ENCODE assay signal across 10 cellular contexts in genomic region chr3:177596248-177596821, GRCh38.
A peak's percentile ranks its signal among the peaks of the same experiment; 100 is the strongest.
DNase-seq lines count a peak whose midpoint lies in the region; ATAC-seq and TF ChIP-seq lines count a peak whose summit lies in the region.
"Had no signal": no experiment of that assay in that cellular context is flagged by ENCODE, and none has a peak within 500 bp of the region (broad histone marks: within the 10 kb centered on the region; RNA-seq: fewer than 3 reads in every experiment).

No MANE protein-coding gene starts in this region.

- H3K4me1 Mint-ChIP-seq in activated T-cell treated with anti-CD3 and anti-CD28 coated beads, Interleukin-2, amount 50 U/mL, for 72 hours (ENCODE audit: low read depth): peaks cover 78% of the 10 kb centered on the region
- peaks cover 82% of the 10 kb centered on the region for H3K4me1 Mint-ChIP-seq in activated T-cell treated with anti-CD3 and anti-CD28 coated beads, Interleukin-2, amount 50 U/mL, for 24 hours (ENCODE audit: low read depth)

- in situ Hi-C loops in IMR-90 (cut with MboI; ENCODE audit: low sequenced_read_pairs) (no loop called here), astrocyte of the spinal cord (cut with HindIII; ENCODE audit: low sequenced_read_pairs) (no loop called here)

- intact Hi-C loops in IMR-90 (cut with micrococcal nuclease): loop anchor here (5.0 to 10.0 kb wide), 2 partner anchors 119 to 402 kb away; partner anchors contain the start of gene TBL1XR1

- no peaks in the 10 kb centered on the region for H3K79me1 ChIP-seq in IMR-90 (ENCODE audit: low read depth in 1 of 2, low read length in 2 of 2)

- peak overlapping the region; percentile 75 for H2BK20ac ChIP-seq in IMR-90 (ENCODE audit: low read depth, low read length)

- CTCF ChIA-PET in IMR-90 (lab: Yijun Ruan, JAX): no interaction called here

- no peak overlapping the region for H3K4me3 ChIP-seq in IMR-90 (ENCODE audit: insufficient read depth, low read depth, low read length)
- H3K4me3 ChIP-seq in astrocyte of the spinal cord (ENCODE audit: low read depth, low read length): no peak overlapping the region
- H3K4me3 ChIP-seq in muscle layer of duodenum (ENCODE audit: low read depth in 1 of 2, low read length in 2 of 2): no peak overlapping the region

- no peak overlapping the region for H2AFZ ChIP-seq in IMR-90 (replicated peaks; ENCODE audit: low read length, poor library complexity)

- BruUV-seq in IMR-90 (replicated peaks; lab: Mats Ljungman, UMichigan): no TSS peak

- POLR2A ChIA-PET in IMR-90 (lab: Charles Lee; ENCODE audit: unreplicated experiment): no interaction called here

- peak; percentile 4; the same call in 1 of the 2 replicates for ATAC-seq in IMR-90 (ENCODE audit: low read depth)
- no peak for ATAC-seq in HG02642 (IDR thresholded peaks at IDR 0.05; ENCODE audit: poor library complexity, unreplicated experiment)
- no peak for ATAC-seq in activated T-cell treated with anti-CD3 and anti-CD28 coated beads, Interleukin-2, amount 50 U/mL, for 72 hours (replicated peaks in 1 of 2)

- peak overlapping the region; percentile 96 for H3K18ac ChIP-seq in IMR-90 (ENCODE audit: low read depth, low read length)

- TF ChIP-seq CTCF in C4-2B (conservative IDR thresholded peaks at IDR 0.05): no peak
- TF ChIP-seq CTCF in IMR-90 (conservative IDR thresholded peaks at IDR 0.05; ENCODE audit: low read depth, low read length): no peak
- no peak for TF ChIP-seq CTCF in astrocyte of the spinal cord (IDR thresholded peaks at IDR 0.05; ENCODE audit: low read depth, low read length)

- peaks cover 0 to 2% of the 10 kb centered on the region in 2 donors for H3K9me3 Mint-ChIP-seq in activated T-cell treated with anti-CD3 and anti-CD28 coated beads, Interleukin-2, amount 50 U/mL, for 72 hours
- H3K9me3 Mint-ChIP-seq in activated T-cell treated with anti-CD3 and anti-CD28 coated beads, Interleukin-2, amount 50 U/mL, for 24 hours: no peaks in the 10 kb centered on the region
- H3K9me3 Mint-ChIP-seq: type B pancreatic cell had no signal

- TF ChIP-seq RAD21 in IMR-90 (IDR thresholded peaks at IDR 0.05; ENCODE audit: low read length): no peak

- peak overlapping the region; percentile 57; the same call in 1 of the 3 replicates for H2BK15ac ChIP-seq in IMR-90 (ENCODE audit: low read depth, low read length)

- H3K36me3 ChIP-seq in IMR-90 (ENCODE audit: control insufficient read depth, insufficient read depth, low read length) (no peaks in the 10 kb centered on the region), muscle layer of duodenum (ENCODE audit: control insufficient read depth in 1 of 2, insufficient read depth in 2 of 2, low read length in 2 of 2) (no peaks in the 10 kb centered on the region)

- no peaks in the 10 kb centered on the region for H3K27me3 Mint-ChIP-seq in activated T-cell treated with anti-CD3 and anti-CD28 coated beads, Interleukin-2, amount 50 U/mL, for 72 hours (ENCODE audit: low read depth)
- no peaks in the 10 kb centered on the region for H3K27me3 Mint-ChIP-seq in activated T-cell treated with anti-CD3 and anti-CD28 coated beads, Interleukin-2, amount 50 U/mL, for 24 hours
- H3K27me3 Mint-ChIP-seq: type B pancreatic cell had no signal

- H3K56ac ChIP-seq in IMR-90 (ENCODE audit: extremely low read depth, insufficient read depth, low read length): no peak overlapping the region; the same call in 1 of the 2 replicates

- H4K91ac ChIP-seq in IMR-90 (ENCODE audit: insufficient read depth, low read depth, low read length): peak overlapping the region; percentile 64

- no peaks in the 10 kb centered on the region for H3K27me3 ChIP-seq in IMR-90 (ENCODE audit: control insufficient read depth, insufficient read depth, low read length)
- H3K27me3 ChIP-seq in muscle layer of duodenum (ENCODE audit: low read depth, low read length): no peaks in the 10 kb centered on the region

- peak overlapping the region; percentile 18 to 71 for H4K8ac ChIP-seq in IMR-90 (ENCODE audit: low read depth in 2 of 2, low read length in 2 of 2)

- H3K14ac ChIP-seq in IMR-90 (replicated peaks; ENCODE audit: low read depth, low read length): peak overlapping the region; percentile 40

- H4K20me1 ChIP-seq in IMR-90 (ENCODE audit: insufficient read depth, low read length): no peaks in the 10 kb centered on the region

- dilution Hi-C loops in IMR-90 (cut with HindIII; ENCODE audit: low sequenced_read_pairs, unreplicated experiment): no loop called here

- peak overlapping the region; percentile 41 for H2AK5ac ChIP-seq in IMR-90 (ENCODE audit: low read depth, low read length)

- H4K5ac ChIP-seq in IMR-90 (ENCODE audit: low read depth, low read length): peak overlapping the region; percentile 96

- peak overlapping the region; percentile 15; the same call in 1 of the 2 replicates for H3K23ac ChIP-seq in IMR-90 (ENCODE audit: low read depth, low read length)

- no peak overlapping the region for H3K27ac Mint-ChIP-seq in activated T-cell treated with anti-CD3 and anti-CD28 coated beads, Interleukin-2, amount 50 U/mL, for 72 hours
- H3K27ac Mint-ChIP-seq in activated T-cell treated with anti-CD3 and anti-CD28 coated beads, Interleukin-2, amount 50 U/mL, for 24 hours: no peak overlapping the region

- H3K4me2 ChIP-seq in IMR-90 (ENCODE audit: low read depth, low read length): peak overlapping the region; percentile 24; the same call in 1 of the 2 replicates

- H3K36me3 Mint-ChIP-seq in activated T-cell treated with anti-CD3 and anti-CD28 coated beads, Interleukin-2, amount 50 U/mL, for 72 hours (ENCODE audit: insufficient read depth in 2 of 2): peaks cover 0 to 2% of the 10 kb centered on the region in 2 donors
- H3K36me3 Mint-ChIP-seq in activated T-cell treated with anti-CD3 and anti-CD28 coated beads, Interleukin-2, amount 50 U/mL, for 24 hours (ENCODE audit: low read depth): peaks cover 5% of the 10 kb centered on the region
- H3K36me3 Mint-ChIP-seq: type B pancreatic cell had no signal

- DNase-seq in IMR-90: no peak
- DNase-seq in astrocyte of the spinal cord (ENCODE audit: low read depth, low spot score): peak; percentile 64
- no peak for DNase-seq in activated T-cell treated with anti-CD3 and anti-CD28 coated beads, Interleukin-2, amount 50 U/mL, for 72 hours
- DNase-seq in 8988T: no peak
- DNase-seq in activated T-cell treated with anti-CD3 and anti-CD28 coated beads, Interleukin-2, amount 50 U/mL, for 24 hours: no peak
- DNase-seq: Right ventricle myocardium superior had no signal

- H3K9me3 ChIP-seq in IMR-90 (ENCODE audit: control insufficient read depth, insufficient read depth, low read length) (no peaks in the 10 kb centered on the region), muscle layer of duodenum (ENCODE audit: control insufficient read depth in 1 of 2, low read length in 2 of 2) (no peaks in the 10 kb centered on the region)

- H2BK5ac ChIP-seq in IMR-90 (ENCODE audit: low read depth, low read length, poor library complexity, severe bottlenecking): peak overlapping the region; percentile 76

- H3K4me3 Mint-ChIP-seq in activated T-cell treated with anti-CD3 and anti-CD28 coated beads, Interleukin-2, amount 50 U/mL, for 72 hours: no peak overlapping the region
- no peak overlapping the region for H3K4me3 Mint-ChIP-seq in activated T-cell treated with anti-CD3 and anti-CD28 coated beads, Interleukin-2, amount 50 U/mL, for 24 hours
- H3K4me3 Mint-ChIP-seq: type B pancreatic cell had no signal

- H3K27ac ChIP-seq in C4-2B: peak overlapping the region; percentile 87; the same call in 1 of the 2 replicates
- H3K27ac ChIP-seq in IMR-90 (ENCODE audit: insufficient read depth, low read length): peak overlapping the region; percentile 94
- H3K27ac ChIP-seq in muscle layer of duodenum (ENCODE audit: low read length): peak overlapping the region; percentile 57

- peak overlapping the region; percentile 68 for H2BK120ac ChIP-seq in IMR-90 (ENCODE audit: low read depth, low read length)

- H3K9me1 ChIP-seq in IMR-90 (ENCODE audit: insufficient read depth, low read length): peaks cover 10% of the 10 kb centered on the region

- H3K4ac ChIP-seq in IMR-90 (ENCODE audit: low read depth, low read length): peak overlapping the region; percentile 72

- no peak overlapping the region for H2AK9ac ChIP-seq in IMR-90 (replicated peaks; ENCODE audit: low read depth, low read length, poor library complexity)

- no peak for TF ChIP-seq POLR2A in IMR-90 (IDR thresholded peaks at IDR 0.05; ENCODE audit: low read depth, low read length)

- no CpG with 5 or more reads among the region's 3 CpGs for WGBS in IMR-90 (ENCODE audit: extremely low coverage in 2 of 2, insufficient read length in 1 of 2), 2 experiments

- H3K4me1 ChIP-seq in IMR-90 (ENCODE audit: control insufficient read depth, insufficient read depth, low read length): peaks cover 16% of the 10 kb centered on the region
- peaks cover 21 to 32% of the 10 kb centered on the region in 2 donors for H3K4me1 ChIP-seq in muscle layer of duodenum (ENCODE audit: control insufficient read depth in 1 of 2, insufficient read depth in 2 of 2, low read length in 2 of 2)

- H3K9ac ChIP-seq in IMR-90 (ENCODE audit: low read depth, low read length): no peak overlapping the region

TF ChIP-seq in IMR-90, 13 proteins besides CTCF, POLR2A, EP300 and RAD21 (continues in another document):
- TF ChIP-seq ELK1 (IDR thresholded peaks at IDR 0.05; ENCODE audit: borderline replicate concordance, low read depth, low read length) (no peak), MXI1 (IDR thresholded peaks at IDR 0.05; ENCODE audit: borderline replicate concordance, low read depth, low read length) (no peak), MAZ (IDR thresholded peaks at IDR 0.05; ENCODE audit: borderline replicate concordance, low read depth, low read length) (no peak), BHLHE40 (IDR thresholded peaks at IDR 0.05; ENCODE audit: low read depth, low read length) (no peak), CHD1 (IDR thresholded peaks at IDR 0.05; ENCODE audit: low read depth, low read length) (no peak), USF2 (IDR thresholded peaks at IDR 0.05; ENCODE audit: low read depth, low read length) (no peak), CEBPB (IDR thresholded peaks at IDR 0.05; ENCODE audit: low read depth, low read length) (no peak)
